9 cellular contexts compared by ENCODE assay signal in the genomic region with DNA sequence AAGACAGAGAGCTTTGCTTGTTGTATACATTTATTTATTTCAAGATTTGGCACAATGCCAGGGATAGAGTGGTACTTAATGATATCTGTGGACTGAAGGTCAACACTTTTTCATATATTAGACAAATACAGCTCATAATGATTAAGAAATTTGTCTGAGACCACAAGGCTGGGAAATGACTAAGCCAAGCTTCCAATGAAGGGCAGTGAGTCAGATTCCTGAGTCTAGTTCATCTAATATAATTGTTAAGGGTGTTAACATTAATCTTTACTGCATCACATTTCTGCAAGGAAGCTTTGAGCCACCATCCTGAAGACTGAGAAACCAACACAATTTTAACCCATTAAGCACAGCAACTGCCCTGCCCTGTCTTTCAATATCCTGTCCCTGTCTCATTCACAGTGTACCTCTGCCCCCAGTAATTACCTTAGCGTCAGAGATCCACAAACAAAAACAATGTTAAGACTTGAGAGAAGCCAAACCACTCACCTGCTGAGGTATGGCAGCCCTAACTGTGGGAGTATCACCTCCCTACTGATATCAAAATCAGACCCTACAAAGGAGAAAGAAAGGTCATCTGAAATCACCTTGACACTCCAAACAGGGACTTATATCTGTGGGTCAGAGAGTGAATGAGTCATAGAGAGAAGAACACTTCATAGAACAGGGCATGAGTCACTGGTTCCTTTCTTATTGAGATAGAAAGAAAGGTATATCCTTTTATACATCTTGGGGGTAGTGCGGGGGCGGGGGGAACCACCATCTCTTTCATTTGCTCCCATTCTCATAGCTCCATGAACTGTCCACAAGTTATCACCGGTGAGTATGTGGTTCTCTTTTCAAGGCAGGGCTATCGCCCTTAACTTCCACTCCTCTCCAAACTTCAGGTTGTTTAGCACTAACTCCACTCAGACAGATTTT.
A peak's percentile ranks its signal among the peaks of the same experiment; 100 is the strongest.
DNase-seq lines count a peak whose midpoint lies in the region; ATAC-seq and TF ChIP-seq lines count a peak whose summit lies in the region.
"Had no signal": no experiment of that assay in that cellular context is flagged by ENCODE, and none has a peak within 500 bp of the region (broad histone marks: within the 10 kb centered on the region; RNA-seq: fewer than 3 reads in every experiment).

No MANE protein-coding gene starts in this region.

- peaks cover 3% of the 10 kb centered on the region for H3K9me3 Mint-ChIP-seq in activated CD4-positive, alpha-beta T cell treated with anti-CD3 and anti-CD28 coated beads, Interleukin-2, amount 10 ng/mL, durations not matched to agents 24 days and 14 days
- H3K9me3 Mint-ChIP-seq in activated CD4-positive, alpha-beta T cell treated with anti-CD3 and anti-CD28 coated beads, Interleukin-2, amount 10 ng/mL, durations not matched to agents 7 days and 5 days = peaks cover 5% of the 10 kb centered on the region
- H3K9me3 Mint-ChIP-seq in endothelial cell (ENCODE audit: unreplicated experiment) = no peaks in the 10 kb centered on the region

- no peaks in the 10 kb centered on the region for H3K27me3 Mint-ChIP-seq in activated CD4-positive, alpha-beta T cell treated with anti-CD3 and anti-CD28 coated beads, Interleukin-2, amount 10 ng/mL, durations not matched to agents 24 days and 14 days
- H3K27me3 Mint-ChIP-seq in activated CD4-positive, alpha-beta T cell treated with anti-CD3 and anti-CD28 coated beads, Interleukin-2, amount 10 ng/mL, durations not matched to agents 7 days and 5 days = no peaks in the 10 kb centered on the region
- peaks cover 4% of the 10 kb centered on the region for H3K27me3 Mint-ChIP-seq in endothelial cell (ENCODE audit: unreplicated experiment)
- H3K27me3 Mint-ChIP-seq: CD4-positive, CD25-positive, alpha-beta regulatory T cell had no signal

- H3K9me2 ChIP-seq in PC-3 (replicated peaks; ENCODE audit: low read length) = no peaks in the 10 kb centered on the region

- peak overlapping the region; percentile 34 for H3K4me3 Mint-ChIP-seq in activated CD4-positive, alpha-beta T cell treated with anti-CD3 and anti-CD28 coated beads, Interleukin-2, amount 10 ng/mL, durations not matched to agents 24 days and 14 days
- H3K4me3 Mint-ChIP-seq in activated CD4-positive, alpha-beta T cell treated with anti-CD3 and anti-CD28 coated beads, Interleukin-2, amount 10 ng/mL, durations not matched to agents 7 days and 5 days = no peak overlapping the region
- H3K4me3 Mint-ChIP-seq in endothelial cell (ENCODE audit: unreplicated experiment) = no peak overlapping the region
- H3K4me3 Mint-ChIP-seq: CD4-positive, CD25-positive, alpha-beta regulatory T cell had no signal

- H3K9ac ChIP-seq in PC-3 (ENCODE audit: low read length) = peak overlapping the region; percentile 62

- CTCF ChIA-PET in activated CD4-positive, alpha-beta T cell treated with anti-CD3 and anti-CD28 coated beads, Interleukin-2, amount 10 ng/mL, durations not matched to agents 7 days and 5 days (lab: Charles Lee) = no interaction called here
- CTCF ChIA-PET in PC-3 (lab: Charles Lee) = no interaction called here

- H3K4me1 Mint-ChIP-seq in activated CD4-positive, alpha-beta T cell treated with anti-CD3 and anti-CD28 coated beads, Interleukin-2, amount 10 ng/mL, durations not matched to agents 24 days and 14 days = peaks cover 11% of the 10 kb centered on the region
- peaks cover 8% of the 10 kb centered on the region for H3K4me1 Mint-ChIP-seq in activated CD4-positive, alpha-beta T cell treated with anti-CD3 and anti-CD28 coated beads, Interleukin-2, amount 10 ng/mL, durations not matched to agents 7 days and 5 days
- H3K4me1 Mint-ChIP-seq in endothelial cell (ENCODE audit: unreplicated experiment) = peaks cover 37% of the 10 kb centered on the region

- no peaks in the 10 kb centered on the region for H3K9me3 ChIP-seq in PC-3 (ENCODE audit: low read length)

- H3K4me3 ChIP-seq in PC-3 (ENCODE audit: low read length) = peak overlapping the region; percentile 45; the same call in 1 of the 2 replicates
- H3K4me3 ChIP-seq in fibroblast of mammary gland (ENCODE audit: control insufficient read depth, low read depth, low read length) = no peak overlapping the region

- POLR2A ChIA-PET in activated CD4-positive, alpha-beta T cell treated with anti-CD3 and anti-CD28 coated beads, Interleukin-2, amount 10 ng/mL, durations not matched to agents 7 days and 5 days (lab: Charles Lee) = no interaction called here
- POLR2A ChIA-PET in PC-3 (lab: Charles Lee; ENCODE audit: unreplicated experiment) = no interaction called here

- H4K20me1 ChIP-seq in PC-3 (ENCODE audit: low read length) = no peaks in the 10 kb centered on the region

- intact Hi-C loops in activated CD4-positive, alpha-beta T cell treated with anti-CD3 and anti-CD28 coated beads, Interleukin-2, amount 10 ng/mL, durations not matched to agents 24 days and 14 days (cut with micrococcal nuclease) = loop anchor here (1.0 to 5.0 kb wide), 2 partner anchors 69 to 258 kb away; partner anchors contain the start of gene SLC25A26
- intact Hi-C loops in PC-3 (cut with micrococcal nuclease) = loop anchor here (1.0 kb wide), 1 partner anchor 19 kb away; no protein-coding TSS in a partner anchor

- TF ChIP-seq CTCF in PC-3 (conservative IDR thresholded peaks at IDR 0.05; ENCODE audit: low read depth, low read length) (no peak), fibroblast of mammary gland (conservative IDR thresholded peaks at IDR 0.05; ENCODE audit: control insufficient read depth, insufficient read depth, low read depth, low read length) (no peak), endothelial cell (IDR thresholded peaks at IDR 0.05; ENCODE audit: unreplicated experiment) (no peak)

- H3K79me2 ChIP-seq in PC-3 (ENCODE audit: low read length) = no peaks in the 10 kb centered on the region

- peak overlapping the region; percentile 76 for H3K4me2 ChIP-seq in PC-3 (ENCODE audit: low read length)

- no peaks in the 10 kb centered on the region for H3K27me3 ChIP-seq in PC-3 (ENCODE audit: low read length)

- no peak overlapping the region for H2AFZ ChIP-seq in PC-3 (ENCODE audit: low read length)

- H3F3A ChIP-seq in PC-3 (ENCODE audit: low read length, unreplicated experiment) = no peaks in the 10 kb centered on the region

- ATAC-seq in HG02763 (IDR thresholded peaks at IDR 0.05; ENCODE audit: unreplicated experiment) (peak; percentile 89), PC-3 (peak; percentile 88)

- H3K4me1 ChIP-seq in PC-3 (ENCODE audit: insufficient read depth, low read length) = peaks cover 16% of the 10 kb centered on the region

- no TSS peak for BruUV-seq in PC-3 (replicated peaks; lab: Mats Ljungman, UMichigan)

- H3K36me3 Mint-ChIP-seq in activated CD4-positive, alpha-beta T cell treated with anti-CD3 and anti-CD28 coated beads, Interleukin-2, amount 10 ng/mL, durations not matched to agents 24 days and 14 days (ENCODE audit: low read depth) = no peaks in the 10 kb centered on the region
- no peaks in the 10 kb centered on the region for H3K36me3 Mint-ChIP-seq in activated CD4-positive, alpha-beta T cell treated with anti-CD3 and anti-CD28 coated beads, Interleukin-2, amount 10 ng/mL, durations not matched to agents 7 days and 5 days (ENCODE audit: low read depth)
- no peaks in the 10 kb centered on the region for H3K36me3 Mint-ChIP-seq in endothelial cell (ENCODE audit: low read depth, unreplicated experiment)
- H3K36me3 Mint-ChIP-seq: CD4-positive, CD25-positive, alpha-beta regulatory T cell had no signal

- H3K27ac Mint-ChIP-seq in activated CD4-positive, alpha-beta T cell treated with anti-CD3 and anti-CD28 coated beads, Interleukin-2, amount 10 ng/mL, durations not matched to agents 24 days and 14 days = peak overlapping the region; percentile 81
- no peak overlapping the region for H3K27ac Mint-ChIP-seq in activated CD4-positive, alpha-beta T cell treated with anti-CD3 and anti-CD28 coated beads, Interleukin-2, amount 10 ng/mL, durations not matched to agents 7 days and 5 days
- no peak overlapping the region for H3K27ac Mint-ChIP-seq in endothelial cell (ENCODE audit: unreplicated experiment)
- H3K27ac Mint-ChIP-seq: CD4-positive, CD25-positive, alpha-beta regulatory T cell had no signal

- no peak for DNase-seq in activated CD4-positive, alpha-beta T cell treated with anti-CD3 and anti-CD28 coated beads, Interleukin-2, amount 10 ng/mL, durations not matched to agents 24 days and 14 days
- no peak for DNase-seq in activated CD4-positive, alpha-beta T cell treated with anti-CD3 and anti-CD28 coated beads, Interleukin-2, amount 10 ng/mL, durations not matched to agents 7 days and 5 days
- peak; percentile 74 for DNase-seq in PC-3
- peak; percentile 96 for DNase-seq in fibroblast of mammary gland (ENCODE audit: low read depth)
- DNase-seq in stimulated activated CD4-positive, alpha-beta T cell treated with anti-CD3 and anti-CD28 coated beads, Interleukin-4, amount 100 ng/mL, for 24 hours = peak; percentile 17
- no peak for DNase-seq in NCI-H1417 treated with DMSO at 0.1 percent for 48 hours (lab: John Stamatoyannopoulos, UW)
- no peak for DNase-seq in endothelial cell (ENCODE audit: low spot score)

- H3K36me3 ChIP-seq in PC-3 (ENCODE audit: low read depth, low read length) = no peaks in the 10 kb centered on the region

- peak overlapping the region; percentile 96 for H3K27ac ChIP-seq in PC-3 (ENCODE audit: low read length)

Comparison
In these comparisons a context has a peak if more than half of its experiments do, and no peak if none do; other contexts are left out.
1. DNase-seq: peak in PC-3 (single experiment), fibroblast of mammary gland (single experiment) and stimulated activated CD4-positive, alpha-beta T cell treated with anti-CD3 and anti-CD28 coated beads, Interleukin-4, amount 100 ng/mL, for 24 hours (single experiment); none in activated CD4-positive, alpha-beta T cell treated with anti-CD3 and anti-CD28 coated beads, Interleukin-2, amount 10 ng/mL, durations not matched to agents 24 days and 14 days (single experiment), activated CD4-positive, alpha-beta T cell treated with anti-CD3 and anti-CD28 coated beads, Interleukin-2, amount 10 ng/mL, durations not matched to agents 7 days and 5 days (single experiment), NCI-H1417 treated with DMSO at 0.1 percent for 48 hours (single experiment) and endothelial cell (single experiment).